Comparison of ENCODE assay signal across 13 cellular contexts in genomic region chr21:42315296-42315891, GRCh38. TPM values are rescaled to one million over a fixed set of nuclear protein-coding genes. Genes with fewer than 3 reads are reported as not detected.
DNase-seq lines count a peak whose midpoint lies in the region; ATAC-seq and TF ChIP-seq lines count a peak whose summit lies in the region.
"Had no signal": no experiment of that assay in that cellular context is flagged by ENCODE, and none has a peak within 500 bp of the region (broad histone marks: within the 10 kb centered on the region; RNA-seq: fewer than 3 reads in every experiment).

TFF3 (minus strand) TSS chr21:42315409; CDS start chr21:42315374, 35 bp downstream.

- no peaks in the 10 kb centered on the region for H3K9me2 ChIP-seq in hepatocyte (replicated peaks; ENCODE audit: insufficient read depth)

- H3K27ac Mint-ChIP-seq in activated T-helper 1 cell treated with anti-CD3 and anti-CD28 coated beads, Interleukin-12 subunit alpha, Interleukin-12 subunit beta, Interleukin-2, Interleukin-4 antibody, amounts not matched to agents 30 ng/mL and 10 ng/mL and 1 ng/mL, durations not matched to agents 14 hours and 24 hours and 36 hours, result no peak within 1 kb of the TSS
- H3K27ac Mint-ChIP-seq: activated CD4-positive, alpha-beta T cell treated with anti-CD3 and anti-CD28 coated beads for 36 hours; mesothelial cell of epicardium had no signal

- H3K4me1 ChIP-seq in NT2/D1 (ENCODE audit: insufficient read depth, insufficient read length) (peaks cover 63% of the 10 kb centered on the region), hepatocyte (ENCODE audit: insufficient read depth) (peaks cover 35% of the 10 kb centered on the region)

- H3K9ac ChIP-seq in NT2/D1 (ENCODE audit: insufficient read length, low read depth), result peak within 1 kb of the TSS; percentile 25

- no peaks in the 10 kb centered on the region for H3K36me3 ChIP-seq in NT2/D1 (ENCODE audit: insufficient read depth, insufficient read length, low read length)
- no peaks in the 10 kb centered on the region for H3K36me3 ChIP-seq in hepatocyte (replicated peaks; ENCODE audit: insufficient read depth, low read depth)

- H3K4me3 ChIP-seq in NT2/D1 (ENCODE audit: insufficient read length, low read depth), result no peak within 1 kb of the TSS
- no peak within 1 kb of the TSS for H3K4me3 ChIP-seq in hepatocyte

- no peak within 1 kb of the TSS for H2AFZ ChIP-seq in hepatocyte

- H4K20me1 ChIP-seq in hepatocyte (ENCODE audit: insufficient read depth, poor library complexity, severe bottlenecking), result no peaks in the 10 kb centered on the region

- H3K9me3 ChIP-seq in NT2/D1 (ENCODE audit: insufficient read depth, low read length) (no peaks in the 10 kb centered on the region), hepatocyte (ENCODE audit: low read depth) (no peaks in the 10 kb centered on the region)

- H3K27me3 ChIP-seq in NT2/D1 (ENCODE audit: insufficient read depth, insufficient read length) (peaks cover 3% of the 10 kb centered on the region), hepatocyte (no peaks in the 10 kb centered on the region)

- no peak for ATAC-seq in HG03045 (IDR thresholded peaks at IDR 0.05; ENCODE audit: unreplicated experiment)
- ATAC-seq: activated CD4-positive, alpha-beta T cell treated with anti-CD3 and anti-CD28 coated beads for 36 hours; effector memory CD8-positive, alpha-beta T cell had no signal

- H3K4me2 ChIP-seq in hepatocyte, result peak within 1 kb of the TSS; percentile 57

- WGBS in hepatocyte (ENCODE audit: low lambda C conversion rate, missing lambda C conversion rate), result 51% methylated on average over 15 of the region's 15 CpGs

- H3K9me3 Mint-ChIP-seq in activated T-helper 1 cell treated with anti-CD3 and anti-CD28 coated beads, Interleukin-12 subunit alpha, Interleukin-12 subunit beta, Interleukin-2, Interleukin-4 antibody, amounts not matched to agents 30 ng/mL and 10 ng/mL and 1 ng/mL, durations not matched to agents 14 hours and 24 hours and 36 hours, result no peaks in the 10 kb centered on the region
- H3K9me3 Mint-ChIP-seq: effector memory CD8-positive, alpha-beta T cell; mesothelial cell of epicardium had no signal

- H3K4me1 Mint-ChIP-seq in activated T-helper 1 cell treated with anti-CD3 and anti-CD28 coated beads, Interleukin-12 subunit alpha, Interleukin-12 subunit beta, Interleukin-2, Interleukin-4 antibody, amounts not matched to agents 30 ng/mL and 10 ng/mL and 1 ng/mL, durations not matched to agents 14 hours and 24 hours and 36 hours (ENCODE audit: low read depth), result no peaks in the 10 kb centered on the region
- H3K4me1 Mint-ChIP-seq: mesothelial cell of epicardium had no signal

- no peaks in the 10 kb centered on the region for H3K79me2 ChIP-seq in hepatocyte

- no peaks in the 10 kb centered on the region for H3K27me3 Mint-ChIP-seq in activated T-helper 1 cell treated with anti-CD3 and anti-CD28 coated beads, Interleukin-12 subunit alpha, Interleukin-12 subunit beta, Interleukin-2, Interleukin-4 antibody, amounts not matched to agents 30 ng/mL and 10 ng/mL and 1 ng/mL, durations not matched to agents 14 hours and 24 hours and 36 hours (ENCODE audit: insufficient read depth)
- H3K27me3 Mint-ChIP-seq: activated CD4-positive, alpha-beta T cell treated with anti-CD3 and anti-CD28 coated beads for 36 hours; effector memory CD8-positive, alpha-beta T cell had no signal

- no peak for TF ChIP-seq CTCF in hepatocyte (IDR thresholded peaks at IDR 0.05; ENCODE audit: poor library complexity)

- no peaks in the 10 kb centered on the region for H3K36me3 Mint-ChIP-seq in activated T-helper 1 cell treated with anti-CD3 and anti-CD28 coated beads, Interleukin-12 subunit alpha, Interleukin-12 subunit beta, Interleukin-2, Interleukin-4 antibody, amounts not matched to agents 30 ng/mL and 10 ng/mL and 1 ng/mL, durations not matched to agents 14 hours and 24 hours and 36 hours (ENCODE audit: low read depth)
- H3K36me3 Mint-ChIP-seq: mesothelial cell of epicardium had no signal

- intact Hi-C loops in activated T-helper 1 cell treated with anti-CD3 and anti-CD28 coated beads, Interleukin-12 subunit alpha, Interleukin-12 subunit beta, Interleukin-2, Interleukin-4 antibody, amounts not matched to agents 30 ng/mL and 10 ng/mL and 1 ng/mL, durations not matched to agents 14 hours and 24 hours and 36 hours (cut with micrococcal nuclease), result no loop called here

- H3K4me3 Mint-ChIP-seq in activated T-helper 1 cell treated with anti-CD3 and anti-CD28 coated beads, Interleukin-12 subunit alpha, Interleukin-12 subunit beta, Interleukin-2, Interleukin-4 antibody, amounts not matched to agents 30 ng/mL and 10 ng/mL and 1 ng/mL, durations not matched to agents 14 hours and 24 hours and 36 hours, result no peak within 1 kb of the TSS
- H3K4me3 Mint-ChIP-seq: activated CD4-positive, alpha-beta T cell treated with anti-CD3 and anti-CD28 coated beads for 36 hours; effector memory CD8-positive, alpha-beta T cell; mesothelial cell of epicardium had no signal

- peak within 1 kb of the TSS; percentile 84 for H3K27ac ChIP-seq in hepatocyte
- H3K27ac ChIP-seq: 22Rv1 had no signal

- peak; percentile 57 for DNase-seq in DMS 273 (lab: John Stamatoyannopoulos, UW; ENCODE audit: unreplicated experiment)
- DNase-seq in DMS 273 treated with DMSO at 0.1 percent for 48 hours (lab: John Stamatoyannopoulos, UW), result no peak
- no peak for DNase-seq in NT2/D1 (ENCODE audit: low read depth, low spot score)
- peak; percentile 64 for DNase-seq in hepatocyte (ENCODE audit: low spot score)
- DNase-seq in stimulated activated CD8-positive, alpha-beta memory T cell treated with anti-CD3 and anti-CD28 coated beads, Interleukin-4, amount 100 ng/mL, for 48 hours, result peak; percentile 16
- DNase-seq in activated T-helper 1 cell treated with anti-CD3 and anti-CD28 coated beads, Interleukin-12 subunit alpha, Interleukin-12 subunit beta, Interleukin-2, Interleukin-4 antibody, amounts not matched to agents 30 ng/mL and 10 ng/mL and 1 ng/mL, durations not matched to agents 14 hours and 24 hours and 36 hours (ENCODE audit: low spot score), result no peak
- DNase-seq in iPS-NIHi11 (ENCODE audit: low spot score), result no peak
- DNase-seq: activated CD4-positive, alpha-beta T cell treated with anti-CD3 and anti-CD28 coated beads for 36 hours; effector memory CD8-positive, alpha-beta T cell; NCI-H226 had no signal

RNA-seq across cellular contexts. Expression of gene TFF3, which starts in this region (rescaled TPM):
- total RNA-seq in hepatocyte, result 84.4 and 92.0 TPM in 2 replicates
- polyA plus RNA-seq in hepatocyte, result 589 and 696 TPM in 2 replicates
- not detected in 2 replicates for total RNA-seq in activated T-helper 1 cell treated with anti-CD3 and anti-CD28 coated beads, Interleukin-12 subunit alpha, Interleukin-12 subunit beta, Interleukin-2, Interleukin-4 antibody, amounts not matched to agents 30 ng/mL and 10 ng/mL and 1 ng/mL, durations not matched to agents 14 hours and 24 hours and 36 hours
- total RNA-seq: activated CD4-positive, alpha-beta T cell treated with anti-CD3 and anti-CD28 coated beads for 36 hours; mesothelial cell of epicardium had no signal

Comparison
In these comparisons a context has a peak if more than half of its experiments do, and no peak if none do; other contexts are left out.
1. RNA of gene TFF3 (total RNA-seq): 84.4 to 92.0 TPM in hepatocyte; not detected in activated T-helper 1 cell treated with anti-CD3 and anti-CD28 coated beads, Interleukin-12 subunit alpha, Interleukin-12 subunit beta, Interleukin-2, Interleukin-4 antibody, amounts not matched to agents 30 ng/mL and 10 ng/mL and 1 ng/mL, durations not matched to agents 14 hours and 24 hours and 36 hours; every median in the first group is over 10 times any median in the second.
2. DNase-seq: peak in DMS 273 (single experiment), hepatocyte (single experiment) and stimulated activated CD8-positive, alpha-beta memory T cell treated with anti-CD3 and anti-CD28 coated beads, Interleukin-4, amount 100 ng/mL, for 48 hours (single experiment); none in DMS 273 treated with DMSO at 0.1 percent for 48 hours (single experiment), NT2/D1 (single experiment), activated T-helper 1 cell treated with anti-CD3 and anti-CD28 coated beads, Interleukin-12 subunit alpha, Interleukin-12 subunit beta, Interleukin-2, Interleukin-4 antibody, amounts not matched to agents 30 ng/mL and 10 ng/mL and 1 ng/mL, durations not matched to agents 14 hours and 24 hours and 36 hours (single experiment) and iPS-NIHi11 (single experiment).